Comparison of ENCODE assay signal across 14 cellular contexts in the genomic region with DNA sequence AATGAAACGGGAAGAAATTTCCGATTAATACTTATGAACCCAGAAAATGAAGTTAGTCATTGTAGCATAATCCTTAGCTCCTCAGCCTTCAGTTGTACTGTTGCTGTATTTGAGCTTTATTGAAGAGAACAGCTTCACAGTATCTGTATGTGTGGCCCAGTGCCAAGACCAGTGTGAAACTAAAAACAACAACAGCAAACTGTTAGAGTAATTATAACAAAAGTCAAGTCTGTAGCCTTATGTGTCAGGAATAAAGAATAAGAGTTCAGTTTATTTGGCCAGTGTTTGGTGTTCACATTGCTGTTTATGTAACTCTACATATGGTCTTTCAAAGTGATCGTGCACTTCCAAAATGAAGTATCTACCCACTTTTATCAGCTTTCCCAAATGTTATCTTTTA.
DNase-seq lines count a peak whose midpoint lies in the region; TF ChIP-seq lines count a peak whose summit lies in the region.
"Had no signal": no experiment of that assay in that cellular context is flagged by ENCODE, and none has a peak within 500 bp of the region (broad histone marks: within the 10 kb centered on the region; RNA-seq: fewer than 3 reads in every experiment).

No MANE protein-coding gene starts in this region.

- H3K4me1 Mint-ChIP-seq in H9: peaks cover 88 to 92% of the 10 kb centered on the region in 2 experiments

- H3K36me3 ChIP-seq in cardiac muscle cell (no peaks in the 10 kb centered on the region), smooth muscle cell (ENCODE audit: low read depth) (no peaks in the 10 kb centered on the region)
- H3K36me3 ChIP-seq: left lung, ovary had no signal

- H2BK15ac ChIP-seq in H9 (ENCODE audit: low read depth, low read length): no peak overlapping the region

- no peak for TF ChIP-seq CTCF in H9 (conservative IDR thresholded peaks at IDR 0.05)
- TF ChIP-seq CTCF in cardiac muscle cell (IDR thresholded peaks at IDR 0.05; ENCODE audit: low read depth, low read length): no peak
- TF ChIP-seq CTCF in smooth muscle cell (IDR thresholded peaks at IDR 0.05; ENCODE audit: borderline replicate concordance, insufficient read depth, poor library complexity, severe bottlenecking): no peak

- H3K36me3 Mint-ChIP-seq in H9 (ENCODE audit: insufficient read depth in 1 of 3, low read depth in 3 of 3): peaks cover 0 to 5% (median 0%) of the 10 kb centered on the region in 3 experiments; a peak in 1 of 7 replicates

- no CpG with 5 or more reads among the region's 3 CpGs for WGBS in H9 (ENCODE audit: extremely low coverage, insufficient read length, low lambda C conversion rate)
- WGBS in smooth muscle cell (ENCODE audit: low lambda C conversion rate): 63% methylated on average over 3 of the region's 3 CpGs

- H3K9me3 ChIP-seq in H9 (ENCODE audit: control insufficient read depth, low read depth, low read length) (no peaks in the 10 kb centered on the region), cardiac muscle cell (ENCODE audit: low read depth) (no peaks in the 10 kb centered on the region), smooth muscle cell (replicated peaks; ENCODE audit: low read depth) (no peaks in the 10 kb centered on the region)
- H3K9me3 ChIP-seq: Caco-2, left lung, ovary had no signal

- H4K91ac ChIP-seq in H9 (ENCODE audit: insufficient read length, low read depth, low read length): no peak overlapping the region

- H3K9ac ChIP-seq in H9 (ENCODE audit: extremely low read depth, insufficient read length, low read length) (no peak overlapping the region), smooth muscle cell (ENCODE audit: low read depth) (no peak overlapping the region)

- H4K20me1 ChIP-seq in H9 (ENCODE audit: control insufficient read depth, insufficient read depth, insufficient read length): no peaks in the 10 kb centered on the region
- H4K20me1 ChIP-seq in smooth muscle cell (ENCODE audit: low read depth): peaks cover 100% of the 10 kb centered on the region

- no peak overlapping the region for H3K18ac ChIP-seq in H9 (ENCODE audit: insufficient read length, low read depth, low read length)

- H2BK5ac ChIP-seq in H9 (ENCODE audit: insufficient read length, low read length): no peak overlapping the region

- H3K27ac Mint-ChIP-seq in H9: peak overlapping the region in 2 of 3 experiments; percentile 74 to 86; a peak in 2 of 7 replicates
- H3K27ac Mint-ChIP-seq: activated naive CD8-positive, alpha-beta T cell treated with anti-CD3 and anti-CD28 coated beads, Interleukin-2, amount 10 ng/mL, durations not matched to agents 7 days and 5 days; stimulated activated naive CD8-positive, alpha-beta T cell treated with anti-CD3 and anti-CD28 coated beads, Interleukin-15, Interleukin-2, amounts not matched to agents 100 ng/mL and 50 ng/mL, for 24 hours had no signal

- no peak overlapping the region for H4K5ac ChIP-seq in H9 (ENCODE audit: insufficient read length, low read depth, low read length)

- peaks cover 8% of the 10 kb centered on the region for H3K79me1 ChIP-seq in H9 (ENCODE audit: insufficient read depth, low read depth, low read length, poor library complexity, severe bottlenecking)

- H3K14ac ChIP-seq in H9 (ENCODE audit: insufficient read depth, low read length): no peak overlapping the region

- peaks cover 28% of the 10 kb centered on the region; the same call in 1 of the 2 replicates for H3K79me2 ChIP-seq in H9 (ENCODE audit: insufficient read depth, low read length)
- peaks cover 100% of the 10 kb centered on the region for H3K79me2 ChIP-seq in smooth muscle cell (ENCODE audit: low read depth)

- H3K4me1 ChIP-seq in H9 (ENCODE audit: insufficient read depth, low read length) (peaks cover 9% of the 10 kb centered on the region), cardiac muscle cell (ENCODE audit: low read depth) (peaks cover 68% of the 10 kb centered on the region), smooth muscle cell (ENCODE audit: low read depth) (peaks cover 31% of the 10 kb centered on the region)
- H3K4me1 ChIP-seq: Caco-2 had no signal

- H3K4ac ChIP-seq in H9 (ENCODE audit: low read depth, low read length): no peak overlapping the region

- DNase-seq in H9: no peak
- peak; percentile 55 for DNase-seq in RPMI8226
- DNase-seq in cardiac muscle cell (ENCODE audit: low read depth in 1 of 2, low spot score in 1 of 2): peak in 1 of 2 donors; percentile 33
- no peak for DNase-seq in smooth muscle cell (lab: John Stamatoyannopoulos, UW; ENCODE audit: unreplicated experiment)
- no peak for DNase-seq in NK-92 (lab: John Stamatoyannopoulos, UW; ENCODE audit: unreplicated experiment)
- DNase-seq in NCI-H2029 treated with DMSO at 0.1 percent for 48 hours (lab: John Stamatoyannopoulos, UW): no peak
- no peak for DNase-seq in NCI-H2081 (lab: John Stamatoyannopoulos, UW)
- DNase-seq in SKM-1 (lab: John Stamatoyannopoulos, UW; ENCODE audit: unreplicated experiment): no peak
- DNase-seq: activated naive CD8-positive, alpha-beta T cell treated with anti-CD3 and anti-CD28 coated beads, Interleukin-2, amount 10 ng/mL, durations not matched to agents 7 days and 5 days; Caco-2; left lung; SIG-M5 had no signal

- no peaks in the 10 kb centered on the region for H3K27me3 Mint-ChIP-seq in H9 (ENCODE audit: low read depth)
- H3K27me3 Mint-ChIP-seq: activated naive CD8-positive, alpha-beta T cell treated with anti-CD3 and anti-CD28 coated beads, Interleukin-2, amount 10 ng/mL, durations not matched to agents 7 days and 5 days; stimulated activated naive CD8-positive, alpha-beta T cell treated with anti-CD3 and anti-CD28 coated beads, Interleukin-15, Interleukin-2, amounts not matched to agents 100 ng/mL and 50 ng/mL, for 24 hours had no signal

- no peaks in the 10 kb centered on the region for H3K23me2 ChIP-seq in H9 (ENCODE audit: insufficient read length, low read depth, low read length, poor library complexity, severe bottlenecking)

- no peak overlapping the region for H3T11ph ChIP-seq in H9 (ENCODE audit: low read length)

- H3K9me3 Mint-ChIP-seq in H9: no peaks in the 10 kb centered on the region
- H3K9me3 Mint-ChIP-seq: activated naive CD8-positive, alpha-beta T cell treated with anti-CD3 and anti-CD28 coated beads, Interleukin-2, amount 10 ng/mL, durations not matched to agents 7 days and 5 days; stimulated activated naive CD8-positive, alpha-beta T cell treated with anti-CD3 and anti-CD28 coated beads, Interleukin-15, Interleukin-2, amounts not matched to agents 100 ng/mL and 50 ng/mL, for 24 hours had no signal

- H3K4me2 ChIP-seq in H9 (ENCODE audit: insufficient read depth, insufficient read length, low read length) (no peak overlapping the region), smooth muscle cell (peak overlapping the region; percentile 74)

- H3K4me3 ChIP-seq in cardiac muscle cell: no peak overlapping the region
- H3K4me3 ChIP-seq in smooth muscle cell: no peak overlapping the region
- H3K4me3 ChIP-seq: left lung, ovary had no signal

- H2AFZ ChIP-seq in H9 (ENCODE audit: low read length) (no peak overlapping the region), smooth muscle cell (ENCODE audit: low read depth) (no peak overlapping the region)

- no peaks in the 10 kb centered on the region for H3K27me3 ChIP-seq in H9 (ENCODE audit: insufficient read depth, low read length)
- H3K27me3 ChIP-seq in cardiac muscle cell: no peaks in the 10 kb centered on the region
- H3K27me3 ChIP-seq in smooth muscle cell (ENCODE audit: low read depth): no peaks in the 10 kb centered on the region
- H3K27me3 ChIP-seq: left lung, ovary had no signal

- no peak overlapping the region for H3K23ac ChIP-seq in H9 (ENCODE audit: insufficient read length, low read depth, low read length)

- no peak overlapping the region for H3K4me3 Mint-ChIP-seq in H9
- H3K4me3 Mint-ChIP-seq: activated naive CD8-positive, alpha-beta T cell treated with anti-CD3 and anti-CD28 coated beads, Interleukin-2, amount 10 ng/mL, durations not matched to agents 7 days and 5 days; stimulated activated naive CD8-positive, alpha-beta T cell treated with anti-CD3 and anti-CD28 coated beads, Interleukin-15, Interleukin-2, amounts not matched to agents 100 ng/mL and 50 ng/mL, for 24 hours had no signal

- H2BK20ac ChIP-seq in H9 (ENCODE audit: low read depth, low read length, poor library complexity, severe bottlenecking): no peak overlapping the region

- no peak overlapping the region for H2AK5ac ChIP-seq in H9 (ENCODE audit: insufficient read length, low read length)

- H3F3A ChIP-seq in smooth muscle cell (ENCODE audit: low read depth): no peaks in the 10 kb centered on the region

- H4K8ac ChIP-seq in H9 (replicated peaks; ENCODE audit: insufficient read length, low read depth, low read length): no peak overlapping the region

- H3K27ac ChIP-seq in H9 (ENCODE audit: insufficient read length, low read depth, low read length) (no peak overlapping the region), cardiac muscle cell (peak overlapping the region; percentile 79), smooth muscle cell (ENCODE audit: low read depth) (peak overlapping the region; percentile 0)
- H3K27ac ChIP-seq: left lung, ovary had no signal

- no peak overlapping the region for H3K56ac ChIP-seq in H9 (ENCODE audit: insufficient read length, low read depth, low read length)

- no peak overlapping the region for H2BK12ac ChIP-seq in H9 (ENCODE audit: insufficient read length, low read depth, low read length)

- no peak overlapping the region for H2BK120ac ChIP-seq in H9 (ENCODE audit: low read depth, low read length, poor library complexity, severe bottlenecking)
